In the genomic region with DNA sequence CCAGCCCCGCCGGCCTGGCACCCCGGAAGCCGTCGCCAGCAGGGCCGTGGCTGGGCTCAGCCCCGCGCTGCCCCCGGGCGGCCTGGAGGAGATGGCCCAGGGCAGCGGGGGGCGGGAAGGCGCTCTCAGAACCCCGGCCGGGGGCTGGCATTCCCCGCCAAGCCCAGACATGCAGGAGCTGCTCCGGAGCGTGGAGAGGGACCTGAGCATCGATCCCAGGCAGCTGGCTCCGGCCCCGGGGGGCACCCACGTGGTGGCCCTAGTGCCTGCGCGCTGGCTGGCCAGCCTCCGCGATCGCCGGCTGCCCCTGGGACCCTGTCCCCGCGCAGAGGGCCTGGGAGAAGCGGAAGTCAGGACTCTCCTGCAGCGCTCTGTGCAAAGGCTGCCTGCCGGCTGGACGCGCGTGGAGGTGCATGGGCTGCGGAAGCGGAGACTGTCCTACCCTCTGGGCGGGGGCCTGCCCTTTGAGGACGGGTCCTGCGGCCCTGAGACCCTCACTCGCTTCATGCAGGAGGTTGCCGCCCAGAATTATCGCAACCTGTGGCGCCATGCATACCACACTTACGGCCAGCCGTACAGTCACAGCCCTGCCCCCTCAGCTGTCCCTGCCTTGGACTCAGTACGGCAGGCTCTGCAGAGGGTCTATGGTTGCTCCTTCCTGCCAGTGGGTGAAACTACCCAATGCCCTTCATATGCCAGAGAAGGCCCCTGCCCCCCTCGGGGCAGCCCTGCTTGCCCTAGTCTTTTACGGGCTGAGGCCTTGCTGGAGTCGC, we compare ENCODE assay signal across 8 cellular contexts. TPM values are rescaled to one million over a fixed set of nuclear protein-coding genes. Genes with fewer than 3 reads are reported as not detected.
DNase-seq lines count a peak whose midpoint lies in the region; ATAC-seq and TF ChIP-seq lines count a peak whose summit lies in the region.

No MANE protein-coding gene starts in this region.

- TF ChIP-seq POLR2A in gastrocnemius medialis (IDR thresholded peaks at IDR 0.05) = no peak

- peaks cover 0 to 27% of the 10 kb centered on the region in 2 donors for H3K36me3 ChIP-seq in gastrocnemius medialis

- no peaks in the 10 kb centered on the region for H3K9me3 Mint-ChIP-seq in activated naive CD4-positive, alpha-beta T cell treated with anti-CD3 and anti-CD28 coated beads for 36 hours
- H3K9me3 Mint-ChIP-seq in activated T-helper 2 cell treated with anti-CD3 and anti-CD28 coated beads, Interferon-gamma antibody, Interleukin-2, Interleukin-4, amounts not matched to agents 10 μg/mL and 5 μg/mL and 100 μg/mL, durations not matched to agents 14 hours and 24 hours and 36 hours = no peaks in the 10 kb centered on the region

- H3K9me3 ChIP-seq in right cardiac atrium (ENCODE audit: control insufficient read depth, low read length) (no peaks in the 10 kb centered on the region), gastrocnemius medialis (no peaks in the 10 kb centered on the region)

- no peaks in the 10 kb centered on the region for H3K27me3 Mint-ChIP-seq in activated naive CD4-positive, alpha-beta T cell treated with anti-CD3 and anti-CD28 coated beads for 36 hours (ENCODE audit: low read depth)
- H3K27me3 Mint-ChIP-seq in activated T-helper 2 cell treated with anti-CD3 and anti-CD28 coated beads, Interferon-gamma antibody, Interleukin-2, Interleukin-4, amounts not matched to agents 10 μg/mL and 5 μg/mL and 100 μg/mL, durations not matched to agents 14 hours and 24 hours and 36 hours (ENCODE audit: low read depth) = no peaks in the 10 kb centered on the region

- TF ChIP-seq CTCF in gastrocnemius medialis (IDR thresholded peaks at IDR 0.05 in 4 of 5, conservative IDR thresholded peaks at IDR 0.05 in 1 of 5) = peak in 3 of 5 experiments; percentile 6 to 24 (median 10)

- no peak for DNase-seq in activated naive CD4-positive, alpha-beta T cell treated with anti-CD3 and anti-CD28 coated beads for 36 hours
- DNase-seq in activated naive CD4-positive, alpha-beta T cell treated with Interleukin-2 at 50 U/mL for 16 hours = no peak
- no peak for DNase-seq in activated T-helper 2 cell treated with anti-CD3 and anti-CD28 coated beads, Interferon-gamma antibody, Interleukin-2, Interleukin-4, amounts not matched to agents 10 μg/mL and 5 μg/mL and 100 μg/mL, durations not matched to agents 14 hours and 24 hours and 36 hours (ENCODE audit: low spot score)
- DNase-seq in right cardiac atrium (peak in 2 of 3 donors; percentile 35 to 79), gastrocnemius medialis (peak in 1 of 2 donors; percentile 19), NCI-H2029 treated with DMSO at 0.1 percent for 48 hours (lab: John Stamatoyannopoulos, UW) (no peak), NCI-H82 (lab: John Stamatoyannopoulos, UW) (no peak)

- H3K27me3 ChIP-seq in right cardiac atrium (ENCODE audit: control insufficient read depth, insufficient read depth) (no peaks in the 10 kb centered on the region), gastrocnemius medialis (no peaks in the 10 kb centered on the region)

- H3K4me1 ChIP-seq in right cardiac atrium (ENCODE audit: control insufficient read depth, insufficient read depth, low read length) (peaks cover 9% of the 10 kb centered on the region), gastrocnemius medialis (peaks cover 47 to 53% of the 10 kb centered on the region in 2 donors)

- no peaks in the 10 kb centered on the region for H3K36me3 Mint-ChIP-seq in activated naive CD4-positive, alpha-beta T cell treated with anti-CD3 and anti-CD28 coated beads for 36 hours (ENCODE audit: low read depth)
- H3K36me3 Mint-ChIP-seq in activated T-helper 2 cell treated with anti-CD3 and anti-CD28 coated beads, Interferon-gamma antibody, Interleukin-2, Interleukin-4, amounts not matched to agents 10 μg/mL and 5 μg/mL and 100 μg/mL, durations not matched to agents 14 hours and 24 hours and 36 hours (ENCODE audit: low read depth) = peaks cover 19% of the 10 kb centered on the region

- no peak overlapping the region for H3K27ac Mint-ChIP-seq in activated naive CD4-positive, alpha-beta T cell treated with anti-CD3 and anti-CD28 coated beads for 36 hours
- H3K27ac Mint-ChIP-seq in activated T-helper 2 cell treated with anti-CD3 and anti-CD28 coated beads, Interferon-gamma antibody, Interleukin-2, Interleukin-4, amounts not matched to agents 10 μg/mL and 5 μg/mL and 100 μg/mL, durations not matched to agents 14 hours and 24 hours and 36 hours = no peak overlapping the region

- H3K4me3 Mint-ChIP-seq in activated naive CD4-positive, alpha-beta T cell treated with anti-CD3 and anti-CD28 coated beads for 36 hours = peak overlapping the region; percentile 59
- H3K4me3 Mint-ChIP-seq in activated T-helper 2 cell treated with anti-CD3 and anti-CD28 coated beads, Interferon-gamma antibody, Interleukin-2, Interleukin-4, amounts not matched to agents 10 μg/mL and 5 μg/mL and 100 μg/mL, durations not matched to agents 14 hours and 24 hours and 36 hours (ENCODE audit: low read depth) = peak overlapping the region; percentile 75

- H3K4me1 Mint-ChIP-seq in activated naive CD4-positive, alpha-beta T cell treated with anti-CD3 and anti-CD28 coated beads for 36 hours (ENCODE audit: low read depth) = peaks cover 29% of the 10 kb centered on the region
- H3K4me1 Mint-ChIP-seq in activated T-helper 2 cell treated with anti-CD3 and anti-CD28 coated beads, Interferon-gamma antibody, Interleukin-2, Interleukin-4, amounts not matched to agents 10 μg/mL and 5 μg/mL and 100 μg/mL, durations not matched to agents 14 hours and 24 hours and 36 hours (ENCODE audit: low read depth) = peaks cover 19% of the 10 kb centered on the region

- intact Hi-C loops in activated naive CD4-positive, alpha-beta T cell treated with anti-CD3 and anti-CD28 coated beads for 36 hours (cut with micrococcal nuclease) = loop anchor here (5.0 kb wide), 1 partner anchor 57 kb away; no protein-coding TSS in a partner anchor
- intact Hi-C loops in activated T-helper 2 cell treated with anti-CD3 and anti-CD28 coated beads, Interferon-gamma antibody, Interleukin-2, Interleukin-4, amounts not matched to agents 10 μg/mL and 5 μg/mL and 100 μg/mL, durations not matched to agents 14 hours and 24 hours and 36 hours (cut with micrococcal nuclease) = no loop called here
- intact Hi-C loops in right cardiac atrium (cut with DNase I) = loop anchor here in 3 of 4 donors (5.0 kb wide), 2 partner anchors 52 to 57 kb away; no protein-coding TSS in a partner anchor
- intact Hi-C loops in gastrocnemius medialis (cut with DNase I; ENCODE audit: low total_unique reads) = no loop called here

- in situ Hi-C loops in gastrocnemius medialis (cut with MboI; ENCODE audit: low sequenced_read_pairs in 4 of 4) = loop anchor here in 3 of 4 donors (5.0 to 10.0 kb wide), 2 partner anchors 50 to 57 kb away; no protein-coding TSS in a partner anchor

- ATAC-seq in HG03521 (IDR thresholded peaks at IDR 0.05; ENCODE audit: unreplicated experiment) (peak; percentile 24), right cardiac atrium (peak; percentile 40 to 55), gastrocnemius medialis (peak; percentile 25 to 31)

- H3K4me3 ChIP-seq in right cardiac atrium (ENCODE audit: low read length) = peak overlapping the region; percentile 74
- H3K4me3 ChIP-seq in gastrocnemius medialis = peak overlapping the region; percentile 62 to 88 (median 76)

- CTCF ChIA-PET in activated naive CD4-positive, alpha-beta T cell treated with anti-CD3 and anti-CD28 coated beads for 36 hours (lab: Charles Lee) = no interaction called here

- peak overlapping the region; percentile 34 for H3K27ac ChIP-seq in right cardiac atrium (ENCODE audit: low read length)
- H3K27ac ChIP-seq in gastrocnemius medialis = peak overlapping the region; percentile 95 to 100 (median 99)

- WGBS in right cardiac atrium = 15% methylated on average over 51 of the region's 51 CpGs

RNA-seq across cellular contexts. Expression of gene WDR81, which starts 0.6 kb away (rescaled TPM):
- total RNA-seq in activated naive CD4-positive, alpha-beta T cell treated with anti-CD3 and anti-CD28 coated beads for 36 hours = 1 to 10 TPM; 2.9 to 3.7 TPM
- total RNA-seq in activated T-helper 2 cell treated with anti-CD3 and anti-CD28 coated beads, Interferon-gamma antibody, Interleukin-2, Interleukin-4, amounts not matched to agents 10 μg/mL and 5 μg/mL and 100 μg/mL, durations not matched to agents 14 hours and 24 hours and 36 hours = 16.9 and 17.3 TPM in 2 replicates
- total RNA-seq in right cardiac atrium (10 to 100 TPM in 3 of 4 donors, 1 to 10 TPM in 1; 9.2 to 11.2 (median 11.0) TPM), gastrocnemius medialis (10 to 100 TPM; 22.3 to 61.1 (median 42.7) TPM)
- 10.2 TPM for polyA plus RNA-seq in right cardiac atrium

RNA-seq across cellular contexts. Expression of gene TLCD2, which starts 14.9 kb away (rescaled TPM):
- under 1 TPM; 0.05 TPM for total RNA-seq in activated naive CD4-positive, alpha-beta T cell treated with anti-CD3 and anti-CD28 coated beads for 36 hours
- total RNA-seq in activated T-helper 2 cell treated with anti-CD3 and anti-CD28 coated beads, Interferon-gamma antibody, Interleukin-2, Interleukin-4, amounts not matched to agents 10 μg/mL and 5 μg/mL and 100 μg/mL, durations not matched to agents 14 hours and 24 hours and 36 hours = 0.09 and 0.30 TPM in 2 replicates
- total RNA-seq in right cardiac atrium = 1 to 10 TPM; 1.9 to 6.1 (median 2.3) TPM
- 1.5 TPM for polyA plus RNA-seq in right cardiac atrium
- total RNA-seq in gastrocnemius medialis = under 1 TPM; 0.66 to 0.95 (median 0.85) TPM

RNA-seq across cellular contexts. Expression of gene SERPINF2, which starts 17.6 kb away (rescaled TPM):
- not detected for total RNA-seq in activated naive CD4-positive, alpha-beta T cell treated with anti-CD3 and anti-CD28 coated beads for 36 hours
- 0.14 TPM in 1 of 2 replicates, not detected in the other for total RNA-seq in activated T-helper 2 cell treated with anti-CD3 and anti-CD28 coated beads, Interferon-gamma antibody, Interleukin-2, Interleukin-4, amounts not matched to agents 10 μg/mL and 5 μg/mL and 100 μg/mL, durations not matched to agents 14 hours and 24 hours and 36 hours
- total RNA-seq in right cardiac atrium (1 to 10 TPM in 3 of 4 donors, under 1 TPM in 1; 0.45 to 2.1 (median 1.2) TPM), gastrocnemius medialis (1 to 10 TPM in 3 of 4 donors, under 1 TPM in 1; 0.85 to 6.4 (median 4.3) TPM)
- 1.1 TPM for polyA plus RNA-seq in right cardiac atrium

RNA-seq across cellular contexts. Expression of gene SERPINF1, which starts 36.8 kb away (rescaled TPM):
- total RNA-seq in activated naive CD4-positive, alpha-beta T cell treated with anti-CD3 and anti-CD28 coated beads for 36 hours = not detected
- not detected in 2 replicates for total RNA-seq in activated T-helper 2 cell treated with anti-CD3 and anti-CD28 coated beads, Interferon-gamma antibody, Interleukin-2, Interleukin-4, amounts not matched to agents 10 μg/mL and 5 μg/mL and 100 μg/mL, durations not matched to agents 14 hours and 24 hours and 36 hours
- total RNA-seq in right cardiac atrium (100 to 1,000 TPM; 160 to 288 (median 264) TPM), gastrocnemius medialis (100 to 1,000 TPM; 554 to 698 (median 631) TPM)
- 215 TPM for polyA plus RNA-seq in right cardiac atrium

RNA-seq across cellular contexts. Expression of gene PRPF8, which starts 40.4 kb away (rescaled TPM):
- 100 to 1,000 TPM; 458 to 479 TPM for total RNA-seq in activated naive CD4-positive, alpha-beta T cell treated with anti-CD3 and anti-CD28 coated beads for 36 hours
- 435 and 439 TPM in 2 replicates for total RNA-seq in activated T-helper 2 cell treated with anti-CD3 and anti-CD28 coated beads, Interferon-gamma antibody, Interleukin-2, Interleukin-4, amounts not matched to agents 10 μg/mL and 5 μg/mL and 100 μg/mL, durations not matched to agents 14 hours and 24 hours and 36 hours
- total RNA-seq in right cardiac atrium (100 to 1,000 TPM; 134 to 187 (median 152) TPM), gastrocnemius medialis (100 to 1,000 TPM; 127 to 261 (median 195) TPM)
- polyA plus RNA-seq in right cardiac atrium = 72.1 TPM

Comparison
In these comparisons a context has a peak if more than half of its experiments do, and no peak if none do; other contexts are left out.
1. DNase-seq: peak in right cardiac atrium (2 of 3); none in activated naive CD4-positive, alpha-beta T cell treated with anti-CD3 and anti-CD28 coated beads for 36 hours (single experiment), activated naive CD4-positive, alpha-beta T cell treated with Interleukin-2 at 50 U/mL for 16 hours (single experiment), activated T-helper 2 cell treated with anti-CD3 and anti-CD28 coated beads, Interferon-gamma antibody, Interleukin-2, Interleukin-4, amounts not matched to agents 10 μg/mL and 5 μg/mL and 100 μg/mL, durations not matched to agents 14 hours and 24 hours and 36 hours (single experiment), NCI-H2029 treated with DMSO at 0.1 percent for 48 hours (single experiment) and NCI-H82 (single experiment).
2. intact Hi-C loops: an anchor here in activated naive CD4-positive, alpha-beta T cell treated with anti-CD3 and anti-CD28 coated beads for 36 hours (5.0 kb wide) and right cardiac atrium (5.0 kb wide); none called in activated T-helper 2 cell treated with anti-CD3 and anti-CD28 coated beads, Interferon-gamma antibody, Interleukin-2, Interleukin-4, amounts not matched to agents 10 μg/mL and 5 μg/mL and 100 μg/mL, durations not matched to agents 14 hours and 24 hours and 36 hours and gastrocnemius medialis.
3. Peak in every context shown above with its lines, with median percentiles within 50 percentile points of each other: ATAC-seq.